In the genomic region with DNA sequence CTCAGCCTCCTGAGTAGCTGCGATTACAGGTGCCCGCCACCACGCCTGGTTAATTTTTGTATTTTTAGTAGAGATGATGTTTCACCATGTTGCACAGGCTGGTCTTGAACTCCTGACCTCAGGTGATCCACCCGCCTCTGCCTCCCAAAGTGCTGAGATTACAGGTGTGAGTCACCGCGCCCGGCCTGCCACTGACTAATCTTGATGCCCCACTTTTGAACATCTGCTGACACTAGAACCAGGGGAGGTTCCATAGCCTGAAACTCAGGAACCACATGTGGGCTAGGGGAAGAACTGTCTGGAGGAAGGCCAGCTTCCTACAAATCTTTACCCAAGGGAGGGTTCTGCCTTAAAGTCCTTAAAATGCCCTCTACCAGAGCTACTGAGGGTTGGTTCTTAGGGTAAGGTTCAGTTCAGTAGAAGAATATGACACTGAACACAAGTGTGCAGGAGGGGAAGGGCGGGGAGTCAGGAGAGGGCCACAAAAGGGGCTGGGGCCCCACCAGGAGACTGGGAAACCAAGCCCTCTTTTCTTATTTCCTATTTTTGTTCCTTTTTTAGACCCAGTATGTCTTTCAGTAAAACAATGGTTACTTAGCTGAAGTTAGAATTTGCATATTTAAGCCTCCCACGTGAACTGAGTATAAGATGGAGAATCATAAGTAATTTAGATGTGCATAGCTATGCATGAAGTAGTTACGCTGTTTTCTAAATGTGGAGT, we compare ENCODE assay signal across 13 cellular contexts. TPM values are rescaled to one million over a fixed set of nuclear protein-coding genes. Genes with fewer than 3 reads are reported as not detected.
DNase-seq lines count a peak whose midpoint lies in the region; ATAC-seq and TF ChIP-seq lines count a peak whose summit lies in the region.
"Had no signal": no experiment of that assay in that cellular context is flagged by ENCODE, and none has a peak within 500 bp of the region (broad histone marks: within the 10 kb centered on the region; RNA-seq: fewer than 3 reads in every experiment).

No MANE protein-coding gene starts in this region.

- H3K4me1 ChIP-seq in lower lobe of right lung = peaks cover 9% of the 10 kb centered on the region
- H3K4me1 ChIP-seq in neuronal stem cell (ENCODE audit: control insufficient read depth in 2 of 2, insufficient read depth in 1 of 2, low read depth in 1 of 2, low read length in 2 of 2) = peaks cover 2% of the 10 kb centered on the region in 2 donors
- H3K4me1 ChIP-seq: prostate gland had no signal

- intact Hi-C loops in lower lobe of right lung (cut with DNase I) = no loop called here

- no peak overlapping the region for H2BK12ac ChIP-seq in neuronal stem cell (ENCODE audit: low read length)

- H3K4me3 ChIP-seq in lower lobe of right lung (no peak overlapping the region), neuronal stem cell (ENCODE audit: low read length in 2 of 2) (no peak overlapping the region)
- H3K4me3 ChIP-seq: prostate gland had no signal

- peak; percentile 31 to 52 for DNase-seq in activated CD4-positive, alpha-beta T cell treated with anti-CD3 and anti-CD28 coated beads, Interleukin-2, amount 50 U/mL, for 48 hours
- DNase-seq in activated CD4-positive, alpha-beta T cell treated with anti-CD3 and anti-CD28 coated beads for 1 hour = no peak
- DNase-seq in RWPE1 (ENCODE audit: low spot score) (no peak), lower lobe of right lung (no peak), neuronal stem cell (ENCODE audit: low spot score) (no peak), NCI-H2107 (lab: John Stamatoyannopoulos, UW) (no peak)
- DNase-seq: hypothalamus; NCI-H1417 treated with DMSO at 0.1 percent for 48 hours; NK-92 treated with Interleukin-12 subunit alpha and Interleukin-12 subunit beta, amount 100 ng/mL, for 24 hours had no signal

- no peak overlapping the region for H3K9ac ChIP-seq in neuronal stem cell (ENCODE audit: low read depth, low read length, poor library complexity)

- H3K36me3 ChIP-seq in lower lobe of right lung (no peaks in the 10 kb centered on the region), neuronal stem cell (replicated peaks in 1 of 2; ENCODE audit: control insufficient read depth in 2 of 2, insufficient read depth in 2 of 2, low read length in 2 of 2) (no peaks in the 10 kb centered on the region)
- H3K36me3 ChIP-seq: prostate gland had no signal

- CTCF ChIA-PET in RWPE1 (lab: Yijun Ruan, JAX) = no interaction called here

- no peak overlapping the region for H3K18ac ChIP-seq in neuronal stem cell (ENCODE audit: low read length)

- POLR2A ChIA-PET in RWPE1 (lab: Yijun Ruan, JAX; ENCODE audit: low non-redundant PET) = no interaction called here

- no peaks in the 10 kb centered on the region for H3K79me1 ChIP-seq in neuronal stem cell (ENCODE audit: low read depth, low read length)

- H2AFZ ChIP-seq in neuronal stem cell (ENCODE audit: low read length) = no peak overlapping the region

- H3K27ac ChIP-seq in RWPE1 = peak overlapping the region; percentile 22; the same call in 1 of the 2 replicates
- H3K27ac ChIP-seq in lower lobe of right lung = peak overlapping the region; percentile 20
- no peak overlapping the region for H3K27ac ChIP-seq in neuronal stem cell (replicated peaks; ENCODE audit: low read length)
- H3K27ac ChIP-seq: epithelial cell of prostate, prostate gland had no signal

- H2AK5ac ChIP-seq in neuronal stem cell (ENCODE audit: low read depth, low read length) = no peak overlapping the region

- no peak overlapping the region for H3K23ac ChIP-seq in neuronal stem cell (ENCODE audit: low read depth, low read length, poor library complexity)

- no peak overlapping the region for H4K91ac ChIP-seq in neuronal stem cell (ENCODE audit: low read depth, low read length, poor library complexity)

- H4K8ac ChIP-seq in neuronal stem cell (ENCODE audit: low read depth, low read length) = no peak overlapping the region

- ATAC-seq in GM19395 (IDR thresholded peaks at IDR 0.05; ENCODE audit: unreplicated experiment) = peak; percentile 53
- ATAC-seq in lower lobe of right lung = peak in 1 of 2 donors; percentile 39
- ATAC-seq in HG03280 (IDR thresholded peaks at IDR 0.05; ENCODE audit: unreplicated experiment) = no peak

- H3K27me3 ChIP-seq in lower lobe of right lung (ENCODE audit: low read depth) = no peaks in the 10 kb centered on the region
- H3K27me3 ChIP-seq in neuronal stem cell (ENCODE audit: control insufficient read depth in 3 of 3, insufficient read depth in 3 of 3, low read depth in 1 of 3, low read length in 3 of 3) = peaks cover 0 to under 1% (median 0%) of the 10 kb centered on the region in 3 experiments

- no peak overlapping the region for H3K4ac ChIP-seq in neuronal stem cell (ENCODE audit: low read length)

- H3K4me2 ChIP-seq in neuronal stem cell (ENCODE audit: insufficient read depth, low read length, poor library complexity, severe bottlenecking) = no peak overlapping the region

- H2BK5ac ChIP-seq in neuronal stem cell (ENCODE audit: low read length) = no peak overlapping the region

- H3K14ac ChIP-seq in neuronal stem cell (ENCODE audit: low read length) = no peak overlapping the region

- no peak overlapping the region for H2BK15ac ChIP-seq in neuronal stem cell (ENCODE audit: low read length)

- no CpG with 5 or more reads among the region's 10 CpGs for WGBS in neuronal stem cell (ENCODE audit: extremely low coverage in 2 of 2, insufficient read length in 2 of 2, insufficient replicate concordance in 1 of 2), 2 donors

- no peak overlapping the region for H2BK120ac ChIP-seq in neuronal stem cell (ENCODE audit: low read depth, low read length)

- TF ChIP-seq CTCF in RWPE1 (conservative IDR thresholded peaks at IDR 0.05; ENCODE audit: low read depth) (no peak), lower lobe of right lung (IDR thresholded peaks at IDR 0.05) (no peak)

- H3K9me3 ChIP-seq in lower lobe of right lung = no peaks in the 10 kb centered on the region
- H3K9me3 ChIP-seq in neuronal stem cell (replicated peaks in 1 of 2; ENCODE audit: control insufficient read depth in 2 of 2, insufficient read depth in 1 of 2, low read depth in 1 of 2, low read length in 2 of 2) = no peaks in the 10 kb centered on the region
- H3K9me3 ChIP-seq: prostate gland had no signal

RNA-seq across cellular contexts. Expression of a gene that starts 6.3 kb away (rescaled TPM):
- 110 TPM for total RNA-seq in lower lobe of right lung
- polyA plus RNA-seq in neuronal stem cell (2013, experiment 1 of 2) = 30.4 TPM
- 34.5 TPM for polyA plus RNA-seq in neuronal stem cell (2013, experiment 2 of 2)

Comparison
In these comparisons a context has a peak if more than half of its experiments do, and no peak if none do; other contexts are left out.
1. DNase-seq: peak in activated CD4-positive, alpha-beta T cell treated with anti-CD3 and anti-CD28 coated beads, Interleukin-2, amount 50 U/mL, for 48 hours (2 of 2); none in activated CD4-positive, alpha-beta T cell treated with anti-CD3 and anti-CD28 coated beads for 1 hour (single experiment), RWPE1 (single experiment), lower lobe of right lung (single experiment), neuronal stem cell (single experiment) and NCI-H2107 (single experiment).